ENCODE assay signal across 11 cellular contexts in the genomic region with DNA sequence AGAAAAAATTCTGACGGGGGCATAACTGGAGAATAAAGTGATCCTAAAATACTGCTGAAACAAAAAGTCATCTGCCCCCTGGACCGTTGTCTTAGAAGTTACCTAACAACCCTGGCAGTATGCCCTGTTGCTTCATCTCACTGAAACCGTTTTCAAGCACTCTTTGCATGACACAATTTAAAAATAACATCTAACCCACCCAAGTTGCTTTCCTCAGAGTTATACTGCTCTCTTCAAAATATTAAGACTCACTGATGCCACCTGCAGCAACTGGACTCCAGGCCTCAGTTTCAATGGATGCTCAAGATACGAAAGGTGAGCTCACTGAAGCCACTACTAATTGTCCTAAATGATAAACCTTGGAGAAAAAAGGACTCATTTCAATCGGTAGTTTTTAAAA. TPM values are rescaled to one million over a fixed set of nuclear protein-coding genes. Genes with fewer than 3 reads are reported as not detected.
DNase-seq lines count a peak whose midpoint lies in the region; ATAC-seq and TF ChIP-seq lines count a peak whose summit lies in the region.
"Had no signal": no experiment of that assay in that cellular context is flagged by ENCODE, and none has a peak within 500 bp of the region (broad histone marks: within the 10 kb centered on the region; RNA-seq: fewer than 3 reads in every experiment).

No MANE protein-coding gene starts in this region.

- peaks cover 50% of the 10 kb centered on the region for H3K4me1 Mint-ChIP-seq in activated CD4-positive, alpha-beta T cell treated with anti-CD3 and anti-CD28 coated beads, Interleukin-2, amount 10 ng/mL, durations not matched to agents 24 days and 14 days
- peaks cover 52% of the 10 kb centered on the region for H3K4me1 Mint-ChIP-seq in chondrocyte (ENCODE audit: low read depth)
- H3K4me1 Mint-ChIP-seq in activated T-helper 2 cell treated with anti-CD3 and anti-CD28 coated beads, Interferon-gamma antibody, Interleukin-2, Interleukin-4, amounts not matched to agents 10 μg/mL and 5 μg/mL and 100 μg/mL, durations not matched to agents 14 hours and 24 hours and 36 hours (ENCODE audit: low read depth) = peaks cover 50% of the 10 kb centered on the region

- H3K27me3 Mint-ChIP-seq in activated CD4-positive, alpha-beta T cell treated with anti-CD3 and anti-CD28 coated beads, Interleukin-2, amount 10 ng/mL, durations not matched to agents 24 days and 14 days = no peaks in the 10 kb centered on the region
- no peaks in the 10 kb centered on the region for H3K27me3 Mint-ChIP-seq in chondrocyte (ENCODE audit: low read depth)
- no peaks in the 10 kb centered on the region for H3K27me3 Mint-ChIP-seq in activated T-helper 2 cell treated with anti-CD3 and anti-CD28 coated beads, Interferon-gamma antibody, Interleukin-2, Interleukin-4, amounts not matched to agents 10 μg/mL and 5 μg/mL and 100 μg/mL, durations not matched to agents 14 hours and 24 hours and 36 hours (ENCODE audit: low read depth)
- H3K27me3 Mint-ChIP-seq: activated naive CD8-positive, alpha-beta T cell treated with anti-CD3 and anti-CD28 coated beads, Interleukin-2, amount 10 ng/mL, durations not matched to agents 7 days and 5 days had no signal

- TF ChIP-seq CTCF in chondrocyte (IDR thresholded peaks at IDR 0.05) = peak; percentile 52
- no peak for TF ChIP-seq CTCF in tibial nerve (IDR thresholded peaks at IDR 0.05)

- peak overlapping the region; percentile 30 for H3K27ac Mint-ChIP-seq in activated CD4-positive, alpha-beta T cell treated with anti-CD3 and anti-CD28 coated beads, Interleukin-2, amount 10 ng/mL, durations not matched to agents 24 days and 14 days
- H3K27ac Mint-ChIP-seq in chondrocyte (ENCODE audit: unreplicated experiment) = peak overlapping the region; percentile 86
- H3K27ac Mint-ChIP-seq in activated T-helper 2 cell treated with anti-CD3 and anti-CD28 coated beads, Interferon-gamma antibody, Interleukin-2, Interleukin-4, amounts not matched to agents 10 μg/mL and 5 μg/mL and 100 μg/mL, durations not matched to agents 14 hours and 24 hours and 36 hours = no peak overlapping the region
- H3K27ac Mint-ChIP-seq: activated naive CD8-positive, alpha-beta T cell treated with anti-CD3 and anti-CD28 coated beads, Interleukin-2, amount 10 ng/mL, durations not matched to agents 7 days and 5 days had no signal

- no peaks in the 10 kb centered on the region for H3K27me3 ChIP-seq in tibial nerve
- H3K27me3 ChIP-seq: Peyer's patch had no signal

- H3K4me1 ChIP-seq in tibial nerve = peaks cover 0 to 33% (median 12%) of the 10 kb centered on the region in 4 donors

- 48 to 54% methylated on average over 5 of the region's 5 CpGs for WGBS in tibial nerve, 2 donors

- H3K9me3 Mint-ChIP-seq in activated CD4-positive, alpha-beta T cell treated with anti-CD3 and anti-CD28 coated beads, Interleukin-2, amount 10 ng/mL, durations not matched to agents 24 days and 14 days = peaks cover 17% of the 10 kb centered on the region
- H3K9me3 Mint-ChIP-seq in chondrocyte (ENCODE audit: low read depth) = peaks cover 4% of the 10 kb centered on the region
- peaks cover 19% of the 10 kb centered on the region for H3K9me3 Mint-ChIP-seq in activated T-helper 2 cell treated with anti-CD3 and anti-CD28 coated beads, Interferon-gamma antibody, Interleukin-2, Interleukin-4, amounts not matched to agents 10 μg/mL and 5 μg/mL and 100 μg/mL, durations not matched to agents 14 hours and 24 hours and 36 hours

- TF ChIP-seq POLR2A in tibial nerve (IDR thresholded peaks at IDR 0.05) = no peak

- ATAC-seq in HG03520 (IDR thresholded peaks at IDR 0.05; ENCODE audit: unreplicated experiment) = peak; percentile 85
- ATAC-seq: HCT116 had no signal

- H3K27ac ChIP-seq in tibial nerve = no peak overlapping the region
- H3K27ac ChIP-seq: Peyer's patch had no signal

- H3K9me3 ChIP-seq in tibial nerve = no peaks in the 10 kb centered on the region
- H3K9me3 ChIP-seq: Peyer's patch had no signal

- no peaks in the 10 kb centered on the region for H3K36me3 ChIP-seq in tibial nerve
- H3K36me3 ChIP-seq: Peyer's patch had no signal

- intact Hi-C loops in activated CD4-positive, alpha-beta T cell treated with anti-CD3 and anti-CD28 coated beads, Interleukin-2, amount 10 ng/mL, durations not matched to agents 24 days and 14 days (cut with micrococcal nuclease) = no loop called here
- intact Hi-C loops in activated T-helper 2 cell treated with anti-CD3 and anti-CD28 coated beads, Interferon-gamma antibody, Interleukin-2, Interleukin-4, amounts not matched to agents 10 μg/mL and 5 μg/mL and 100 μg/mL, durations not matched to agents 14 hours and 24 hours and 36 hours (cut with micrococcal nuclease) = no loop called here

- no peak overlapping the region for H3K4me3 ChIP-seq in tibial nerve
- H3K4me3 ChIP-seq: Peyer's patch had no signal

- H3K4me3 Mint-ChIP-seq in activated CD4-positive, alpha-beta T cell treated with anti-CD3 and anti-CD28 coated beads, Interleukin-2, amount 10 ng/mL, durations not matched to agents 24 days and 14 days = no peak overlapping the region
- no peak overlapping the region for H3K4me3 Mint-ChIP-seq in chondrocyte (ENCODE audit: unreplicated experiment)
- no peak overlapping the region for H3K4me3 Mint-ChIP-seq in activated T-helper 2 cell treated with anti-CD3 and anti-CD28 coated beads, Interferon-gamma antibody, Interleukin-2, Interleukin-4, amounts not matched to agents 10 μg/mL and 5 μg/mL and 100 μg/mL, durations not matched to agents 14 hours and 24 hours and 36 hours (ENCODE audit: low read depth)
- H3K4me3 Mint-ChIP-seq: activated naive CD8-positive, alpha-beta T cell treated with anti-CD3 and anti-CD28 coated beads, Interleukin-2, amount 10 ng/mL, durations not matched to agents 7 days and 5 days had no signal

- H3K36me3 Mint-ChIP-seq in activated CD4-positive, alpha-beta T cell treated with anti-CD3 and anti-CD28 coated beads, Interleukin-2, amount 10 ng/mL, durations not matched to agents 24 days and 14 days (ENCODE audit: low read depth) = peaks cover 58% of the 10 kb centered on the region
- peaks cover 8% of the 10 kb centered on the region for H3K36me3 Mint-ChIP-seq in chondrocyte (ENCODE audit: low read depth)
- peaks cover 74% of the 10 kb centered on the region for H3K36me3 Mint-ChIP-seq in activated T-helper 2 cell treated with anti-CD3 and anti-CD28 coated beads, Interferon-gamma antibody, Interleukin-2, Interleukin-4, amounts not matched to agents 10 μg/mL and 5 μg/mL and 100 μg/mL, durations not matched to agents 14 hours and 24 hours and 36 hours (ENCODE audit: low read depth)

- TF ChIP-seq EP300 in tibial nerve (IDR thresholded peaks at IDR 0.05) = peak in 1 of 2 donors; percentile 73

- DNase-seq in activated CD4-positive, alpha-beta T cell treated with anti-CD3 and anti-CD28 coated beads, Interleukin-2, amount 10 ng/mL, durations not matched to agents 24 days and 14 days = no peak
- no peak for DNase-seq in activated CD4-positive, alpha-beta T cell treated with anti-CD3 and anti-CD28 coated beads, Interleukin-2, amount 50 U/mL, for 4 hours
- DNase-seq in chondrocyte (ENCODE audit: low spot score) (no peak), tibial nerve (ENCODE audit: low spot score in 2 of 2) (peak; percentile 27 to 93), midbrain (lab: John Stamatoyannopoulos, UW) (no peak), cortex of kidney (lab: John Stamatoyannopoulos, UW) (no peak)
- no peak for DNase-seq in activated T-helper 2 cell treated with anti-CD3 and anti-CD28 coated beads, Interferon-gamma antibody, Interleukin-2, Interleukin-4, amounts not matched to agents 10 μg/mL and 5 μg/mL and 100 μg/mL, durations not matched to agents 14 hours and 24 hours and 36 hours (ENCODE audit: low spot score)
- DNase-seq: activated naive CD8-positive, alpha-beta T cell treated with anti-CD3 and anti-CD28 coated beads, Interleukin-2, amount 10 ng/mL, durations not matched to agents 7 days and 5 days had no signal

RNA-seq across cellular contexts. Expression of gene CDK6, which starts 57.4 kb away (rescaled TPM):
- 274 and 277 TPM in 2 replicates for total RNA-seq in activated CD4-positive, alpha-beta T cell treated with anti-CD3 and anti-CD28 coated beads, Interleukin-2, amount 10 ng/mL, durations not matched to agents 24 days and 14 days
- total RNA-seq in chondrocyte (161 to 162 TPM (median 162 TPM) in 3 replicates), tibial nerve (10 to 100 TPM; 14.4 to 45.4 (median 26.6) TPM)
- total RNA-seq in activated T-helper 2 cell treated with anti-CD3 and anti-CD28 coated beads, Interferon-gamma antibody, Interleukin-2, Interleukin-4, amounts not matched to agents 10 μg/mL and 5 μg/mL and 100 μg/mL, durations not matched to agents 14 hours and 24 hours and 36 hours = 254 and 265 TPM in 2 replicates

Comparison
In these comparisons a context has a peak if more than half of its experiments do, and no peak if none do; other contexts are left out.
1. DNase-seq: peak in tibial nerve (2 of 2); none in activated CD4-positive, alpha-beta T cell treated with anti-CD3 and anti-CD28 coated beads, Interleukin-2, amount 10 ng/mL, durations not matched to agents 24 days and 14 days (single experiment), activated CD4-positive, alpha-beta T cell treated with anti-CD3 and anti-CD28 coated beads, Interleukin-2, amount 50 U/mL, for 4 hours (0 of 2), chondrocyte (single experiment), midbrain (single experiment), activated T-helper 2 cell treated with anti-CD3 and anti-CD28 coated beads, Interferon-gamma antibody, Interleukin-2, Interleukin-4, amounts not matched to agents 10 μg/mL and 5 μg/mL and 100 μg/mL, durations not matched to agents 14 hours and 24 hours and 36 hours (single experiment) and cortex of kidney (single experiment).